Comparison of ENCODE assay signal across 13 cellular contexts in the genomic region with DNA sequence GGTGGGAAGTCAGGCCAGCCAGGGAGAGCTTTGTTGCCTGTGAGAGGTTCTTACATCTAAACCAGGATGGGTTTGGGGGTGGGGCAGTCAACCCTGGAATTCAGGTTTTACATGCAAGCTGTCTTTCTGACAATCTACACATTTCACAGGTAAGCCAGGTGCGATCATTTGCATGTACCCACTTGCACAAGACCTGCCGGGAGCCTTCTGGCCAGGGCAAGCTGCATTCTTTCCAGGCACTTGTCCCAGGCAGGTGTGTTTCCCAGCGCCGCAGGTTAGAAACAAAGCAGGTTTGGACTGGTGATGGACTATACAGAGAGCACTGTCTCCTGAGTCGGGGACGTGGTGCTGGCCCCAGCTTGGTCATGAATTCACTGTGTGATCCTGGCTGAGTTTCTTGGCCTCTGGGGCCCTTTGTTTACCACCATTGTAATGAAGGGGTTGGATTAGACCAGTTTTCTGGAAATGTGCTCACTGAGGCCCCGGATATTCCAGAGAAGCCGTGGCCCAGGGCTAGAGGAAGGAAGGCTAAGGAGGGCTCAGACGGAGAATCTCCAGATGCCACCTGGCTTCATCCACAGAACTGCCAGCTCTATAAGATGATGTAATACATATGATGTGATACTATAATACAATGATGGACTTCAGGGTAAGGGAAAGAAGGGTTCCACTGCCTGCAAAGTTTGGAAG.
DNase-seq lines count a peak whose midpoint lies in the region; ATAC-seq, FAIRE-seq and TF ChIP-seq lines count a peak whose summit lies in the region.
"Had no signal": no experiment of that assay in that cellular context is flagged by ENCODE, and none has a peak within 500 bp of the region (broad histone marks: within the 10 kb centered on the region; RNA-seq: fewer than 3 reads in every experiment).

No MANE protein-coding gene starts in this region.

- FAIRE-seq in kidney (lab: Jason Lieb, UNC) = no peak

- no peaks in the 10 kb centered on the region for H3K9me3 ChIP-seq in kidney (ENCODE audit: control insufficient read depth in 1 of 2, low read length in 2 of 2)
- H3K9me3 ChIP-seq in stomach = peaks cover 0 to 4% (median 0%) of the 10 kb centered on the region in 4 donors

- peaks cover 0 to 4% of the 10 kb centered on the region in 2 donors for H3K4me1 Mint-ChIP-seq in effector memory CD8-positive, alpha-beta T cell (ENCODE audit: low read depth in 2 of 2)
- H3K4me1 Mint-ChIP-seq: activated naive CD4-positive, alpha-beta T cell treated with anti-CD3 and anti-CD28 coated beads, Interleukin-2, amount 10 ng/mL, durations not matched to agents 7 days and 5 days; IgD-negative memory B cell had no signal

- intact Hi-C loops in kidney (cut with DNase I) = no loop called here
- intact Hi-C loops in stomach (cut with DNase I; ENCODE audit: low total_unique reads) = no loop called here

- 69 to 81% (median 77%) methylated on average over 7 to 9 of the region's 9 CpGs for WGBS in stomach, 5 donors

- H3K4me3 ChIP-seq in kidney (ENCODE audit: low read length in 2 of 2) (peak overlapping the region in 1 of 2 donors; percentile 7), stomach (no peak overlapping the region)

- H3K4me1 ChIP-seq in kidney (ENCODE audit: control insufficient read depth in 1 of 2, insufficient read depth in 1 of 2, low read depth in 1 of 2, low read length in 2 of 2) (peaks cover 20 to 23% of the 10 kb centered on the region in 2 donors), stomach (peaks cover 0 to 48% (median 15%) of the 10 kb centered on the region in 4 donors)

- no peak for TF ChIP-seq POLR2A in stomach (IDR thresholded peaks at IDR 0.05)

- peak overlapping the region in 1 of 2 donors; percentile 57 for H3K9ac ChIP-seq in kidney (ENCODE audit: low read length in 2 of 2)

- TF ChIP-seq CTCF in kidney (IDR thresholded peaks at IDR 0.05; ENCODE audit: borderline replicate concordance, extremely low read depth, insufficient read depth) (no peak), stomach (IDR thresholded peaks at IDR 0.05) (no peak)

- DNase-seq in NCI-H1105 treated with DMSO at 0.1 percent for 48 hours (lab: John Stamatoyannopoulos, UW) (peak; percentile 68), SHP77 treated with DMSO at 0.1 percent for 48 hours (lab: John Stamatoyannopoulos, UW) (peak; percentile 19), kidney (no peak), stomach (no peak), NCI-H524 treated with DMSO at 0.1 percent for 48 hours (lab: John Stamatoyannopoulos, UW) (no peak), middle frontal gyrus (ENCODE audit: extremely low spot score, low spot score) (no peak)
- DNase-seq in effector memory CD8-positive, alpha-beta T cell = no peak
- DNase-seq: activated naive CD4-positive, alpha-beta T cell treated with anti-CD3 and anti-CD28 coated beads, Interleukin-2, amount 10 ng/mL, durations not matched to agents 7 days and 5 days; NCI-H2029; nucleus accumbens; PC-3 had no signal

- H3K4me3 Mint-ChIP-seq in effector memory CD8-positive, alpha-beta T cell = no peak overlapping the region
- H3K4me3 Mint-ChIP-seq: activated naive CD4-positive, alpha-beta T cell treated with anti-CD3 and anti-CD28 coated beads, Interleukin-2, amount 10 ng/mL, durations not matched to agents 7 days and 5 days; IgD-negative memory B cell had no signal

- H3K36me3 Mint-ChIP-seq in effector memory CD8-positive, alpha-beta T cell (ENCODE audit: insufficient read depth) = peaks cover 3% of the 10 kb centered on the region
- H3K36me3 Mint-ChIP-seq: activated naive CD4-positive, alpha-beta T cell treated with anti-CD3 and anti-CD28 coated beads, Interleukin-2, amount 10 ng/mL, durations not matched to agents 7 days and 5 days; IgD-negative memory B cell had no signal

- H3K27ac Mint-ChIP-seq in effector memory CD8-positive, alpha-beta T cell = no peak overlapping the region
- H3K27ac Mint-ChIP-seq: activated naive CD4-positive, alpha-beta T cell treated with anti-CD3 and anti-CD28 coated beads, Interleukin-2, amount 10 ng/mL, durations not matched to agents 7 days and 5 days; IgD-negative memory B cell had no signal

- no peaks in the 10 kb centered on the region for H3K27me3 ChIP-seq in stomach

- TF ChIP-seq EP300 in stomach (IDR thresholded peaks at IDR 0.05) = no peak

- no peaks in the 10 kb centered on the region for H3K9me3 Mint-ChIP-seq in effector memory CD8-positive, alpha-beta T cell
- H3K9me3 Mint-ChIP-seq: activated naive CD4-positive, alpha-beta T cell treated with anti-CD3 and anti-CD28 coated beads, Interleukin-2, amount 10 ng/mL, durations not matched to agents 7 days and 5 days had no signal

- H3K27ac ChIP-seq in kidney (ENCODE audit: low read depth in 2 of 2, low read length in 2 of 2) (peak overlapping the region; percentile 66 to 84), stomach (peak overlapping the region in 4 of 5 donors; percentile 61 to 91 (median 76))

- H3K27me3 Mint-ChIP-seq in effector memory CD8-positive, alpha-beta T cell = peaks cover 16 to 17% of the 10 kb centered on the region in 2 donors
- H3K27me3 Mint-ChIP-seq: activated naive CD4-positive, alpha-beta T cell treated with anti-CD3 and anti-CD28 coated beads, Interleukin-2, amount 10 ng/mL, durations not matched to agents 7 days and 5 days; IgD-negative memory B cell had no signal

- no peak for ATAC-seq in GM19395 (IDR thresholded peaks at IDR 0.05; ENCODE audit: unreplicated experiment)
- ATAC-seq in effector memory CD8-positive, alpha-beta T cell (replicated peaks) = no peak
- ATAC-seq: PC-3 had no signal

- H3K36me3 ChIP-seq in kidney (ENCODE audit: control insufficient read depth in 1 of 2, insufficient read depth in 2 of 2, low read length in 2 of 2) (no peaks in the 10 kb centered on the region), stomach (no peaks in the 10 kb centered on the region)

Comparison
In these comparisons a context has a peak if more than half of its experiments do, and no peak if none do; other contexts are left out.
1. DNase-seq: peak in NCI-H1105 treated with DMSO at 0.1 percent for 48 hours (single experiment) and SHP77 treated with DMSO at 0.1 percent for 48 hours (single experiment); none in kidney (single experiment), stomach (single experiment), effector memory CD8-positive, alpha-beta T cell (0 of 3), NCI-H524 treated with DMSO at 0.1 percent for 48 hours (single experiment) and middle frontal gyrus (single experiment).